ENCODE assay signal across 10 cellular contexts in genomic region chr12:112908548-112908947, GRCh38. TPM values are rescaled to one million over a fixed set of nuclear protein-coding genes. Genes with fewer than 3 reads are reported as not detected.
DNase-seq lines count a peak whose midpoint lies in the region; ATAC-seq and TF ChIP-seq lines count a peak whose summit lies in the region.
"Had no signal": no experiment of that assay in that cellular context is flagged by ENCODE, and none has a peak within 500 bp of the region (broad histone marks: within the 10 kb centered on the region; RNA-seq: fewer than 3 reads in every experiment).

No MANE protein-coding gene starts in this region.

- H3K36me3 Mint-ChIP-seq in activated CD4-positive, alpha-beta memory T cell treated with anti-CD3 and anti-CD28 coated beads, Interleukin-2, amount 10 ng/mL, durations not matched to agents 7 days and 5 days (ENCODE audit: low read depth), result peaks cover 68% of the 10 kb centered on the region
- peaks cover 29 to 44% (median 41%) of the 10 kb centered on the region in 3 donors for H3K36me3 Mint-ChIP-seq in immature natural killer cell
- H3K36me3 Mint-ChIP-seq in endodermal cell (ENCODE audit: low read depth), result no peaks in the 10 kb centered on the region

- no peak overlapping the region for H3K9ac ChIP-seq in Karpas-422 (ENCODE audit: low read length)
- no peak overlapping the region for H3K9ac ChIP-seq in endodermal cell (ENCODE audit: extremely low read depth, low read length, poor library complexity, severe bottlenecking)

- H3K4me3 Mint-ChIP-seq in activated CD4-positive, alpha-beta memory T cell treated with anti-CD3 and anti-CD28 coated beads, Interleukin-2, amount 10 ng/mL, durations not matched to agents 7 days and 5 days, result peak overlapping the region; percentile 100
- H3K4me3 Mint-ChIP-seq in immature natural killer cell (peak overlapping the region; percentile 6 to 99 (median 94)), endodermal cell (no peak overlapping the region)

- H3K27me3 ChIP-seq in Karpas-422 (ENCODE audit: low read length), result no peaks in the 10 kb centered on the region
- H3K27me3 ChIP-seq in endodermal cell (ENCODE audit: control insufficient read depth, insufficient read depth, low read length, poor library complexity, severe bottlenecking), result no peaks in the 10 kb centered on the region
- H3K27me3 ChIP-seq: sigmoid colon had no signal

- no peaks in the 10 kb centered on the region for H3K79me2 ChIP-seq in Karpas-422 (ENCODE audit: low read length)

- peaks cover 27% of the 10 kb centered on the region for H3K9me3 Mint-ChIP-seq in activated CD4-positive, alpha-beta memory T cell treated with anti-CD3 and anti-CD28 coated beads, Interleukin-2, amount 10 ng/mL, durations not matched to agents 7 days and 5 days
- peaks cover 0 to 13% (median 8%) of the 10 kb centered on the region in 6 donors for H3K9me3 Mint-ChIP-seq in immature natural killer cell
- H3K9me3 Mint-ChIP-seq in endodermal cell, result peaks cover 32% of the 10 kb centered on the region

- H3K36me3 ChIP-seq in Karpas-422 (ENCODE audit: insufficient read depth, low read length), result no peaks in the 10 kb centered on the region; the same call in 1 of the 2 replicates
- no peaks in the 10 kb centered on the region for H3K36me3 ChIP-seq in endodermal cell (ENCODE audit: control insufficient read depth, insufficient read depth, low read length)

- peaks cover 80% of the 10 kb centered on the region for H3K4me1 Mint-ChIP-seq in activated CD4-positive, alpha-beta memory T cell treated with anti-CD3 and anti-CD28 coated beads, Interleukin-2, amount 10 ng/mL, durations not matched to agents 7 days and 5 days
- peaks cover 38 to 68% of the 10 kb centered on the region in 2 donors for H3K4me1 Mint-ChIP-seq in immature natural killer cell
- H3K4me1 Mint-ChIP-seq in endodermal cell, result peaks cover 3% of the 10 kb centered on the region

- 72 to 80% methylated on average over 5 to 12 of the region's 12 CpGs for WGBS in endodermal cell (ENCODE audit: insufficient coverage in 1 of 2, insufficient read length in 1 of 2), 2 experiments

- peak overlapping the region; percentile 99 for H3K27ac Mint-ChIP-seq in activated CD4-positive, alpha-beta memory T cell treated with anti-CD3 and anti-CD28 coated beads, Interleukin-2, amount 10 ng/mL, durations not matched to agents 7 days and 5 days
- H3K27ac Mint-ChIP-seq in immature natural killer cell (peak overlapping the region in 5 of 6 donors; percentile 7 to 94 (median 41)), endodermal cell (no peak overlapping the region)

- H3K4me3 ChIP-seq in Karpas-422 (ENCODE audit: low read length) (no peak overlapping the region), endodermal cell (ENCODE audit: low read length) (no peak overlapping the region)

- ATAC-seq in GM21381 (IDR thresholded peaks at IDR 0.05; ENCODE audit: unreplicated experiment), result no peak

- DNase-seq in Karpas-422, result no peak
- no peak for DNase-seq in activated CD4-positive, alpha-beta memory T cell treated with anti-CD3 and anti-CD28 coated beads, Interleukin-2, amount 10 ng/mL, durations not matched to agents 7 days and 5 days
- DNase-seq in immature natural killer cell, result no peak
- peak; percentile 15 for DNase-seq in stimulated activated naive CD4-positive, alpha-beta T cell treated with Interleukin-2 at 50 U/mL for 16 hours (lab: John Stamatoyannopoulos, UW)
- DNase-seq in endodermal cell, result no peak
- no peak for DNase-seq in SIG-M5 treated with dmso at 0.1 percent for 504 hours (lab: John Stamatoyannopoulos, UW; ENCODE audit: unreplicated experiment)
- DNase-seq in NK-92 treated with Interleukin-12 subunit alpha and Interleukin-12 subunit beta, amount 100 ng/mL, for 24 hours (lab: John Stamatoyannopoulos, UW), result no peak
- DNase-seq: SIG-M5, sigmoid colon had no signal

- POLR2A ChIA-PET in activated CD4-positive, alpha-beta memory T cell treated with anti-CD3 and anti-CD28 coated beads, Interleukin-2, amount 10 ng/mL, durations not matched to agents 7 days and 5 days (lab: Charles Lee), result interaction anchor here (1.4 to 5.1 kb wide), 9 partner anchors 12 to 85 kb away, joined by 3 to 183 read pairs (median 8); partner anchors contain the start of genes OAS2 and OAS3

- H3K4me1 ChIP-seq in Karpas-422 (ENCODE audit: low read length) (peaks cover 37% of the 10 kb centered on the region), endodermal cell (ENCODE audit: control insufficient read depth, insufficient read depth, low read length) (no peaks in the 10 kb centered on the region)

- H3K9me3 ChIP-seq in Karpas-422 (ENCODE audit: low read length), result peaks cover 10% of the 10 kb centered on the region
- peaks cover 25% of the 10 kb centered on the region for H3K9me3 ChIP-seq in endodermal cell (ENCODE audit: control insufficient read depth, low read length)

- CTCF ChIA-PET in activated CD4-positive, alpha-beta memory T cell treated with anti-CD3 and anti-CD28 coated beads, Interleukin-2, amount 10 ng/mL, durations not matched to agents 7 days and 5 days (lab: Charles Lee), result interaction anchor here (2.6 to 4.1 kb wide), 3 partner anchors 29 to 85 kb away, joined by 13 to 35 read pairs (median 21); partner anchors contain the start of genes OAS2 and OAS3

- H2AFZ ChIP-seq in Karpas-422 (ENCODE audit: low read length), result no peak overlapping the region

- TF ChIP-seq CTCF in endodermal cell (conservative IDR thresholded peaks at IDR 0.05), result no peak

- H4K20me1 ChIP-seq in Karpas-422 (ENCODE audit: insufficient read depth, low read depth, low read length), result no peaks in the 10 kb centered on the region

- peak overlapping the region; percentile 82 for H3K4me2 ChIP-seq in Karpas-422 (ENCODE audit: low read depth, low read length, poor library complexity, severe bottlenecking)

- H3K27ac ChIP-seq in Karpas-422 (ENCODE audit: low read length) (no peak overlapping the region), endodermal cell (ENCODE audit: low read depth, low read length) (no peak overlapping the region)

- H3K27me3 Mint-ChIP-seq in activated CD4-positive, alpha-beta memory T cell treated with anti-CD3 and anti-CD28 coated beads, Interleukin-2, amount 10 ng/mL, durations not matched to agents 7 days and 5 days, result no peaks in the 10 kb centered on the region
- H3K27me3 Mint-ChIP-seq in immature natural killer cell (ENCODE audit: low read depth in 3 of 3) (no peaks in the 10 kb centered on the region), endodermal cell (ENCODE audit: insufficient read depth) (peaks cover 26% of the 10 kb centered on the region)

- H3K9me2 ChIP-seq in Karpas-422 (replicated peaks; ENCODE audit: insufficient read depth, low read length), result no peaks in the 10 kb centered on the region

RNA-seq across cellular contexts. Expression of gene OAS1, which starts 1.8 kb away (rescaled TPM):
- 23.6 and 23.7 TPM in 2 replicates for total RNA-seq in Karpas-422 (2014; rRNA removed; shearing (Covaris generic); ENCODE audit: low replicate concordance)
- 100 to 1,000 TPM; 246 to 248 TPM for total RNA-seq in activated CD4-positive, alpha-beta memory T cell treated with anti-CD3 and anti-CD28 coated beads, Interleukin-2, amount 10 ng/mL, durations not matched to agents 7 days and 5 days
- 10 to 100 TPM; 22.3 to 46.0 (median 25.6) TPM for polyA plus RNA-seq in immature natural killer cell
- total RNA-seq in endodermal cell, result not detected
- polyA plus RNA-seq in endodermal cell (2013, experiment 1 of 2), result not detected
- polyA plus RNA-seq in endodermal cell (2013, experiment 2 of 2), result not detected

RNA-seq across cellular contexts. Expression of gene OAS3, which starts 29.7 kb away (rescaled TPM):
- 6.3 and 7.9 TPM in 2 replicates for total RNA-seq in Karpas-422 (2014; rRNA removed; shearing (Covaris generic); ENCODE audit: low replicate concordance)
- total RNA-seq in activated CD4-positive, alpha-beta memory T cell treated with anti-CD3 and anti-CD28 coated beads, Interleukin-2, amount 10 ng/mL, durations not matched to agents 7 days and 5 days, result 100 to 1,000 TPM; 260 to 265 TPM
- polyA plus RNA-seq in immature natural killer cell, result 10 to 100 TPM in 1 of 3 donors, 1 to 10 TPM in 2; 2.2 to 16.7 (median 9.0) TPM
- under 1 TPM; 0.64 to 0.84 TPM for total RNA-seq in endodermal cell
- polyA plus RNA-seq in endodermal cell (2013, experiment 1 of 2), result 0.32 TPM
- 0.29 TPM for polyA plus RNA-seq in endodermal cell (2013, experiment 2 of 2)

Comparison
In these comparisons a context has a peak if more than half of its experiments do, and no peak if none do; other contexts are left out.
1. RNA of gene OAS1, which starts 1.8 kb away (total RNA-seq): 246 to 248 TPM in activated CD4-positive, alpha-beta memory T cell treated with anti-CD3 and anti-CD28 coated beads, Interleukin-2, amount 10 ng/mL, durations not matched to agents 7 days and 5 days and 23.6 to 23.7 TPM in Karpas-422; not detected in endodermal cell; every median in the first group is over 10 times any median in the second.
2. RNA of gene OAS3, which starts 29.7 kb away (total RNA-seq): 260 to 265 TPM in activated CD4-positive, alpha-beta memory T cell treated with anti-CD3 and anti-CD28 coated beads, Interleukin-2, amount 10 ng/mL, durations not matched to agents 7 days and 5 days; 6.3 to 7.9 TPM in Karpas-422 and 0.64 to 0.84 TPM in endodermal cell; every median in the first group is over 10 times any median in the second.